In genomic region chr22:41537203-41537602, GRCh38 we compare ENCODE assay signal across 23 cellular contexts. TPM values are rescaled to one million over a fixed set of nuclear protein-coding genes. Genes with fewer than 3 reads are reported as not detected.
"Had no signal": no experiment of that assay in that cellular context is flagged by ENCODE, and none has a peak within 500 bp of the region (broad histone marks: within the 10 kb centered on the region; RNA-seq: fewer than 3 reads in every experiment).

No MANE protein-coding gene starts in this region.

- H3K27ac ChIP-seq: breast epithelium, heart left ventricle, lower lobe of right lung, prostate gland, right atrium auricular region, suprapubic skin, tibial nerve, VCaP had no signal

- H3K4me1 ChIP-seq: prostate gland had no signal

- FAIRE-seq: endometrium, urothelium cell line had no signal

- H3K9me3 ChIP-seq: breast epithelium, heart left ventricle, lower lobe of right lung, mucosa of descending colon, prostate gland, right atrium auricular region, stomach, suprapubic skin, tibial nerve had no signal

- H3K9me3 Mint-ChIP-seq: activated T-helper 2 cell treated with anti-CD3 and anti-CD28 coated beads, Interferon-gamma antibody, Interleukin-2, Interleukin-4, amounts not matched to agents 10 μg/mL and 5 μg/mL and 100 μg/mL, durations not matched to agents 14 hours and 24 hours and 36 hours; T-helper 2 cell treated with Interferon-gamma antibody and Interleukin-4, amounts not matched to agents 5 μg/mL and 100 μg/mL, for 36 hours had no signal

- H3K27me3 ChIP-seq: breast epithelium, heart left ventricle, right atrium auricular region, stomach, suprapubic skin, tibial nerve had no signal

- H3K4me3 ChIP-seq: breast epithelium, heart left ventricle, lower lobe of right lung, mucosa of descending colon, prostate gland, right atrium auricular region, stomach, suprapubic skin, tibial nerve had no signal

- H3K4me3 Mint-ChIP-seq: activated naive CD8-positive, alpha-beta T cell; T-helper 2 cell treated with Interferon-gamma antibody and Interleukin-4, amounts not matched to agents 5 μg/mL and 100 μg/mL, for 36 hours had no signal

- H3K27me3 Mint-ChIP-seq: activated naive CD8-positive, alpha-beta T cell had no signal

- H3K36me3 ChIP-seq: breast epithelium, prostate gland had no signal

- H3K27ac Mint-ChIP-seq: activated naive CD8-positive, alpha-beta T cell; activated T-helper 2 cell treated with anti-CD3 and anti-CD28 coated beads, Interferon-gamma antibody, Interleukin-2, Interleukin-4, amounts not matched to agents 10 μg/mL and 5 μg/mL and 100 μg/mL, durations not matched to agents 14 hours and 24 hours and 36 hours; T-helper 2 cell treated with Interferon-gamma antibody and Interleukin-4, amounts not matched to agents 5 μg/mL and 100 μg/mL, for 36 hours had no signal

- DNase-seq: activated naive CD4-positive, alpha-beta T cell; activated T-cell treated with anti-CD3 and anti-CD28 coated beads, Interleukin-2, amount 50 U/mL, for 1 hour; cortex of kidney; effector CD4-positive, alpha-beta T cell; heart left ventricle; islet precursor cell; lower lobe of right lung; mesendoderm; mucosa of descending colon; stimulated activated CD4-positive, alpha-beta T cell treated with anti-CD3 and anti-CD28 coated beads, Interleukin-12 subunit alpha, Interleukin-12 subunit beta, amount 100 ng/mL, for 4 hours; stimulated activated CD4-positive, alpha-beta T cell treated with anti-CD3 and anti-CD28 coated beads, Interleukin-4, amount 100 ng/mL, for 4 hours; stomach had no signal

- ATAC-seq: heart left ventricle, lower lobe of right lung, mucosa of descending colon had no signal

RNA-seq across cellular contexts. Expression of gene CSDC2, which starts 23.6 kb away (rescaled TPM):
- total RNA-seq: activated T-helper 2 cell treated with anti-CD3 and anti-CD28 coated beads, Interferon-gamma antibody, Interleukin-2, Interleukin-4, amounts not matched to agents 10 μg/mL and 5 μg/mL and 100 μg/mL, durations not matched to agents 14 hours and 24 hours and 36 hours had no signal
